In genomic region chr22:19992921-19993355, GRCh38 we compare ENCODE assay signal across 25 cellular contexts. TPM values are rescaled to one million over a fixed set of nuclear protein-coding genes. Genes with fewer than 3 reads are reported as not detected.
"Had no signal": no experiment of that assay in that cellular context is flagged by ENCODE, and none has a peak within 500 bp of the region (broad histone marks: within the 10 kb centered on the region; RNA-seq: fewer than 3 reads in every experiment).

No MANE protein-coding gene starts in this region.

- H3K36me3 ChIP-seq: esophagus squamous epithelium, gastrocnemius medialis, left lung, ovary, prostate gland, WERI-Rb-1 had no signal

- FAIRE-seq: keratinocyte had no signal

- H3K4me3 ChIP-seq: esophagus squamous epithelium, gastrocnemius medialis, left lung, ovary, prostate gland, smooth muscle cell had no signal

- H3K4me1 ChIP-seq: prostate gland had no signal

- DNase-seq: activated CD4-positive, alpha-beta T cell treated with anti-CD3 and anti-CD28 coated beads, Interleukin-2, amount 10 ng/mL, durations not matched to agents 7 days and 5 days; activated CD4-positive, CD25-positive, alpha-beta regulatory T cell treated with anti-CD3 and anti-CD28 coated beads, Interleukin-2, amount 50 U/mL, for 72 hours; activated CD8-positive, alpha-beta memory T cell treated with anti-CD3 and anti-CD28 coated beads, Interleukin-2, amount 10 ng/mL, durations not matched to agents 7 days and 5 days; activated CD8-positive, alpha-beta T cell treated with anti-CD3 and anti-CD28 coated beads for 36 hours; activated effector memory CD4-positive, alpha-beta T cell treated with anti-CD3 and anti-CD28 coated beads, Interleukin-2, amount 50 U/mL, for 16 hours; activated naive CD4-positive, alpha-beta T cell treated with anti-CD3 and anti-CD28 coated beads, Interleukin-2, amount 50 U/mL, for 16 hours; activated naive CD8-positive, alpha-beta T cell treated with anti-CD3 and anti-CD28 coated beads, Interleukin-2, amount 50 U/mL, for 24 hours; activated T-cell treated with anti-CD3 and anti-CD28 coated beads for 4 hours; caudate nucleus; effector memory CD4-positive, alpha-beta T cell; esophagus squamous epithelium; gastrocnemius medialis; midbrain; natural killer cell; stimulated activated CD4-positive, alpha-beta T cell treated with anti-CD3 and anti-CD28 coated beads, Interleukin-4, amount 100 ng/mL, for 1 hour; stimulated activated naive CD4-positive, alpha-beta T cell; T-cell; WERI-Rb-1 had no signal

- H3K27ac ChIP-seq: gastrocnemius medialis, left lung, ovary, prostate gland, WERI-Rb-1 had no signal

- ATAC-seq: activated CD8-positive, alpha-beta memory T cell treated with anti-CD3 and anti-CD28 coated beads, Interleukin-2, amount 10 ng/mL, durations not matched to agents 7 days and 5 days; activated CD8-positive, alpha-beta T cell treated with anti-CD3 and anti-CD28 coated beads for 36 hours; activated naive CD8-positive, alpha-beta T cell treated with anti-CD3 and anti-CD28 coated beads, Interleukin-2, amount 50 U/mL, for 24 hours; gastrocnemius medialis; left lung; natural killer cell; sciatic nerve; SK-N-SH treated with all-trans-retinoic acid at 6 μM for 48 hours; T-cell had no signal

- H3K27me3 ChIP-seq: esophagus squamous epithelium, gastrocnemius medialis, left lung, ovary had no signal

- H3K9me3 ChIP-seq: esophagus squamous epithelium, gastrocnemius medialis, left lung, ovary, prostate gland had no signal

- H3K4me2 ChIP-seq: smooth muscle cell had no signal

RNA-seq across cellular contexts. Expression of gene TXNRD2, which starts 51.3 kb away (rescaled TPM):
- total RNA-seq: smooth muscle cell had no signal
